ENCODE assay signal across 26 cellular contexts in the genomic region with DNA sequence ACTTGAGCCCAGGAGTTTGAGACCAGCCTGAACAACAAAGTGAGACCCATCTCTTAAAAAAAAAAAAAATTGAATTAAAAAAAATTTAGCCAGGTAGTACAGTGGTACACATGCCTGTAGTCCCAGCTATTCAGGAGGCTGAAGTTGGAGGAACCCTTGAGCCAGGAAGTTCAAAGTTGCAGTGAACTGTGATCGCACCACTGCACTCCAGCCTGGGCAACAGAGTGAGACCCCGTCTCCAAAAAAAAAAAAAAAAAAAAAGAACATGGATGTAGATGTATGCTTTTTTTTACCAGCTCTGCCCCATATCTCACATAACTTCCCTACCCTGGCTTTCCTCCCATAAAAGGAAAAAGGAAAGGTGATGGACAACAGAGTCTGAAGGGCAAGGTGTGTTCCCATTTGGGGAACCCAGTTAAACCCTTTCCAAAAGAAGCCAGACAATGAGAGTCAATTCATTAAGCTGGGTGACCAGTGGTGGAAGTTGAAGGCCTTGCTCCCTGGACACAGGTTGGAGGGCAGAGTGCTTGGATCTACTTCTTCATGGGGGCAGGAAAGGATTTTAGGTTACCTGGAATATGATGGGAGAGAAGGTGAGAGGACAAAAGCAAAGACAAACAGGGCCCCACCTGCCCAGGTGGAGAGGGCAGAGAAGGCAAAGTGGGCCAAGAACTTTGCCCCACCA. TPM values are rescaled to one million over a fixed set of nuclear protein-coding genes. Genes with fewer than 3 reads are reported as not detected.
DNase-seq lines count a peak whose midpoint lies in the region; ATAC-seq, FAIRE-seq and TF ChIP-seq lines count a peak whose summit lies in the region.
"Had no signal": no experiment of that assay in that cellular context is flagged by ENCODE, and none has a peak within 500 bp of the region (broad histone marks: within the 10 kb centered on the region; RNA-seq: fewer than 3 reads in every experiment).

No MANE protein-coding gene starts in this region.

- H3K27me3 ChIP-seq in Caco-2 (replicated peaks; ENCODE audit: control insufficient read depth, insufficient read depth, low read length) (no peaks in the 10 kb centered on the region), astrocyte (ENCODE audit: insufficient read depth, low read length) (no peaks in the 10 kb centered on the region)
- H3K27me3 ChIP-seq: ascending aorta; BLaER1 treated with 17β-estradiol and CSF1 and Interleukin-3, amounts not matched to agents 10 nM and 100 nM; right lobe of liver had no signal

- POLR2A ChIA-PET in activated CD8-positive, alpha-beta T cell treated with anti-CD3 and anti-CD28 coated beads, Interleukin-2, amount 10 ng/mL, durations not matched to agents 7 days and 5 days (lab: Charles Lee) = no interaction called here
- POLR2A ChIA-PET in activated CD8-positive, alpha-beta T cell treated with anti-CD3 and anti-CD28 coated beads for 36 hours (lab: Charles Lee) = interaction anchor here (0.7 to 0.9 kb wide), 2 partner anchors 36 to 84 kb away, joined by 3 to 4 read pairs; no protein-coding TSS in a partner anchor
- POLR2A ChIA-PET in Caco-2 (lab: Charles Lee) = no interaction called here

- H3K4me1 Mint-ChIP-seq in activated CD8-positive, alpha-beta T cell treated with anti-CD3 and anti-CD28 coated beads, Interleukin-2, amount 10 ng/mL, durations not matched to agents 7 days and 5 days (ENCODE audit: low read depth) = peaks cover 44% of the 10 kb centered on the region
- peaks cover 43% of the 10 kb centered on the region for H3K4me1 Mint-ChIP-seq in activated CD8-positive, alpha-beta T cell treated with anti-CD3 and anti-CD28 coated beads for 36 hours (ENCODE audit: low read depth)
- H3K4me1 Mint-ChIP-seq in Caco-2 (ENCODE audit: low read depth, unreplicated experiment) (peaks cover 11% of the 10 kb centered on the region), astrocyte (ENCODE audit: low read depth, unreplicated experiment) (peaks cover 18% of the 10 kb centered on the region), osteocyte (ENCODE audit: unreplicated experiment) (peaks cover 34% of the 10 kb centered on the region)

- H4K20me1 ChIP-seq in astrocyte (ENCODE audit: insufficient read depth, low read length) = peaks cover 8% of the 10 kb centered on the region

- no peak overlapping the region for H2AFZ ChIP-seq in astrocyte (ENCODE audit: low read depth, low read length)

- H3K27ac ChIP-seq in astrocyte (ENCODE audit: low read depth, low read length) = no peak overlapping the region
- H3K27ac ChIP-seq: ascending aorta; BLaER1 treated with 17β-estradiol and CSF1 and Interleukin-3, amounts not matched to agents 10 nM and 100 nM; right lobe of liver; transverse colon; VCaP had no signal

- H3K9ac ChIP-seq in astrocyte (ENCODE audit: low read length) = no peak overlapping the region

- peaks cover 25% of the 10 kb centered on the region for H3K36me3 Mint-ChIP-seq in activated CD8-positive, alpha-beta T cell treated with anti-CD3 and anti-CD28 coated beads, Interleukin-2, amount 10 ng/mL, durations not matched to agents 7 days and 5 days (ENCODE audit: low read depth)
- H3K36me3 Mint-ChIP-seq in activated CD8-positive, alpha-beta T cell treated with anti-CD3 and anti-CD28 coated beads for 36 hours (ENCODE audit: low read depth) = peaks cover 23% of the 10 kb centered on the region
- H3K36me3 Mint-ChIP-seq in Caco-2 (ENCODE audit: insufficient read depth, unreplicated experiment) (peaks cover 26% of the 10 kb centered on the region), astrocyte (ENCODE audit: low read depth, unreplicated experiment) (peaks cover 13% of the 10 kb centered on the region), osteocyte (ENCODE audit: unreplicated experiment) (peaks cover 11% of the 10 kb centered on the region)

- H3K4me3 ChIP-seq in Caco-2 (ENCODE audit: low read depth, low read length) (no peak overlapping the region), astrocyte (ENCODE audit: insufficient read depth, low read depth, low read length) (no peak overlapping the region)
- H3K4me3 ChIP-seq: ascending aorta; BLaER1 treated with 17β-estradiol and CSF1 and Interleukin-3, amounts not matched to agents 10 nM and 100 nM; mucosa of descending colon; right lobe of liver; transverse colon had no signal

- CTCF ChIA-PET in activated CD8-positive, alpha-beta T cell treated with anti-CD3 and anti-CD28 coated beads, Interleukin-2, amount 10 ng/mL, durations not matched to agents 7 days and 5 days (lab: Charles Lee) = interaction anchor here (0.9 to 9.9 kb wide), 7 partner anchors 14 to 119 kb away, joined by 4 to 166 read pairs (median 4); partner anchors contain the start of gene ADAM15
- CTCF ChIA-PET in activated CD8-positive, alpha-beta T cell treated with anti-CD3 and anti-CD28 coated beads for 36 hours (lab: Charles Lee) = interaction anchor here (0.6 to 13.3 kb wide), 6 partner anchors 24 to 85 kb away, joined by 3 to 312 read pairs (median 58); no protein-coding TSS in a partner anchor
- CTCF ChIA-PET in Caco-2 (lab: Charles Lee) = interaction anchor here (0.6 to 1.4 kb wide), 3 partner anchors 22 to 119 kb away, joined by 4 to 6 read pairs (median 6); no protein-coding TSS in a partner anchor

- no peak overlapping the region for H3K4me2 ChIP-seq in astrocyte (ENCODE audit: low read length)

- no peak for TF ChIP-seq CTCF in activated CD8-positive, alpha-beta T cell treated with anti-CD3 and anti-CD28 coated beads for 36 hours (IDR thresholded peaks at IDR 0.05)
- no peak for TF ChIP-seq CTCF in Caco-2 (IDR thresholded peaks at IDR 0.05; ENCODE audit: insufficient read depth in 1 of 2, low read depth in 1 of 2, low read length in 1 of 2, severe bottlenecking in 1 of 2, unreplicated experiment in 1 of 2)
- no peak for TF ChIP-seq CTCF in astrocyte (IDR thresholded peaks at IDR 0.05; ENCODE audit: insufficient read depth, low read depth, low read length)
- TF ChIP-seq CTCF in osteocyte (IDR thresholded peaks at IDR 0.05) = no peak

- peaks cover 33% of the 10 kb centered on the region for H3K79me2 ChIP-seq in astrocyte (ENCODE audit: insufficient read depth, low read length)

- no peaks in the 10 kb centered on the region for H3K27me3 Mint-ChIP-seq in activated CD8-positive, alpha-beta T cell treated with anti-CD3 and anti-CD28 coated beads, Interleukin-2, amount 10 ng/mL, durations not matched to agents 7 days and 5 days (ENCODE audit: low read depth)
- H3K27me3 Mint-ChIP-seq in activated CD8-positive, alpha-beta T cell treated with anti-CD3 and anti-CD28 coated beads for 36 hours = no peaks in the 10 kb centered on the region
- H3K27me3 Mint-ChIP-seq in Caco-2 (ENCODE audit: insufficient read depth, unreplicated experiment) = no peaks in the 10 kb centered on the region
- peaks cover 5% of the 10 kb centered on the region for H3K27me3 Mint-ChIP-seq in astrocyte (ENCODE audit: low read depth, unreplicated experiment)
- H3K27me3 Mint-ChIP-seq in osteocyte (ENCODE audit: unreplicated experiment) = no peaks in the 10 kb centered on the region

- H3K36me3 ChIP-seq in Caco-2 (ENCODE audit: control insufficient read depth, insufficient read depth, low read length) (no peaks in the 10 kb centered on the region), astrocyte (ENCODE audit: insufficient read depth, low read length) (peaks cover 11% of the 10 kb centered on the region)
- H3K36me3 ChIP-seq: transverse colon had no signal

- no peak overlapping the region for H3K4me3 Mint-ChIP-seq in activated CD8-positive, alpha-beta T cell treated with anti-CD3 and anti-CD28 coated beads, Interleukin-2, amount 10 ng/mL, durations not matched to agents 7 days and 5 days
- H3K4me3 Mint-ChIP-seq in activated CD8-positive, alpha-beta T cell treated with anti-CD3 and anti-CD28 coated beads for 36 hours = no peak overlapping the region
- H3K4me3 Mint-ChIP-seq in Caco-2 (ENCODE audit: unreplicated experiment) (peak overlapping the region; percentile 23), astrocyte (ENCODE audit: unreplicated experiment) (peak overlapping the region; percentile 47), osteocyte (ENCODE audit: unreplicated experiment) (no peak overlapping the region)
- H3K4me3 Mint-ChIP-seq: activated CD4-positive, alpha-beta memory T cell treated with anti-CD3 and anti-CD28 coated beads, Interleukin-2, amount 10 ng/mL, durations not matched to agents 7 days and 5 days had no signal

- BruUV-seq in Caco-2 (replicated peaks; lab: Mats Ljungman, UMichigan) = no TSS peak

- FAIRE-seq in astrocyte (lab: Jason Lieb, UNC) (no peak), frontal cortex (lab: Jason Lieb, UNC) (no peak)
- FAIRE-seq: A204.1 had no signal

- no peak for ATAC-seq in activated CD8-positive, alpha-beta T cell treated with anti-CD3 and anti-CD28 coated beads, Interleukin-2, amount 10 ng/mL, durations not matched to agents 7 days and 5 days
- ATAC-seq in activated CD8-positive, alpha-beta T cell treated with anti-CD3 and anti-CD28 coated beads for 36 hours = no peak
- ATAC-seq in HG03439 (IDR thresholded peaks at IDR 0.05; ENCODE audit: unreplicated experiment) = no peak
- ATAC-seq: left ventricle myocardium superior, mucosa of descending colon, right lobe of liver had no signal

- peak overlapping the region; percentile 23 for H3K27ac Mint-ChIP-seq in activated CD8-positive, alpha-beta T cell treated with anti-CD3 and anti-CD28 coated beads, Interleukin-2, amount 10 ng/mL, durations not matched to agents 7 days and 5 days
- H3K27ac Mint-ChIP-seq in activated CD8-positive, alpha-beta T cell treated with anti-CD3 and anti-CD28 coated beads for 36 hours = no peak overlapping the region
- H3K27ac Mint-ChIP-seq in Caco-2 (ENCODE audit: unreplicated experiment) (no peak overlapping the region), astrocyte (ENCODE audit: unreplicated experiment) (no peak overlapping the region), osteocyte (ENCODE audit: unreplicated experiment) (no peak overlapping the region)
- H3K27ac Mint-ChIP-seq: activated CD4-positive, alpha-beta memory T cell treated with anti-CD3 and anti-CD28 coated beads, Interleukin-2, amount 10 ng/mL, durations not matched to agents 7 days and 5 days had no signal

- no peaks in the 10 kb centered on the region for H3K9me3 Mint-ChIP-seq in activated CD8-positive, alpha-beta T cell treated with anti-CD3 and anti-CD28 coated beads, Interleukin-2, amount 10 ng/mL, durations not matched to agents 7 days and 5 days (ENCODE audit: insufficient read depth)
- no peaks in the 10 kb centered on the region for H3K9me3 Mint-ChIP-seq in activated CD8-positive, alpha-beta T cell treated with anti-CD3 and anti-CD28 coated beads for 36 hours
- H3K9me3 Mint-ChIP-seq in Caco-2 (ENCODE audit: unreplicated experiment) (no peaks in the 10 kb centered on the region), astrocyte (ENCODE audit: unreplicated experiment) (no peaks in the 10 kb centered on the region), osteocyte (ENCODE audit: unreplicated experiment) (no peaks in the 10 kb centered on the region)
- H3K9me3 Mint-ChIP-seq: activated CD4-positive, alpha-beta memory T cell treated with anti-CD3 and anti-CD28 coated beads, Interleukin-2, amount 10 ng/mL, durations not matched to agents 7 days and 5 days had no signal

- peaks cover 11% of the 10 kb centered on the region; the same call in 1 of the 2 replicates for H3K4me1 ChIP-seq in Caco-2
- peaks cover 21% of the 10 kb centered on the region for H3K4me1 ChIP-seq in astrocyte (ENCODE audit: insufficient read depth, low read length)

- H3K9me3 ChIP-seq in Caco-2 = no peaks in the 10 kb centered on the region
- no peaks in the 10 kb centered on the region for H3K9me3 ChIP-seq in astrocyte (ENCODE audit: insufficient read depth, low read depth, low read length)
- H3K9me3 ChIP-seq: ascending aorta; BLaER1 treated with 17β-estradiol and CSF1 and Interleukin-3, amounts not matched to agents 10 nM and 100 nM; mucosa of descending colon; right lobe of liver; transverse colon had no signal

- intact Hi-C loops in activated CD8-positive, alpha-beta T cell treated with anti-CD3 and anti-CD28 coated beads for 36 hours (cut with micrococcal nuclease) = no loop called here
- intact Hi-C loops in Caco-2 (cut with micrococcal nuclease; ENCODE audit: unreplicated experiment) = no loop called here

- DNase-seq in activated CD8-positive, alpha-beta T cell treated with anti-CD3 and anti-CD28 coated beads, Interleukin-2, amount 10 ng/mL, durations not matched to agents 7 days and 5 days = no peak
- DNase-seq in activated CD8-positive, alpha-beta T cell treated with anti-CD3 and anti-CD28 coated beads for 36 hours = no peak
- DNase-seq in Caco-2 (no peak), astrocyte (ENCODE audit: low read depth) (no peak), osteocyte (ENCODE audit: extremely low spot score, unreplicated experiment) (peak; percentile 25), GF-D8 (lab: John Stamatoyannopoulos, UW) (no peak), frontal cortex (ENCODE audit: low spot score in 2 of 2) (no peak)
- DNase-seq: activated CD4-positive, alpha-beta memory T cell treated with anti-CD3 and anti-CD28 coated beads, Interleukin-2, amount 10 ng/mL, durations not matched to agents 7 days and 5 days; activated gamma-delta T cell; cerebellar nuclear complex; effector CD8-positive, alpha-beta T cell; IMR-90; left ventricle myocardium superior; MM.1S; mucosa of descending colon; NCI-H146; nucleus accumbens; right lobe of liver; SHP77 treated with DMSO at 0.1 percent for 48 hours; stimulated activated naive CD4-positive, alpha-beta T cell treated with Interleukin-2 at 50 U/mL for 16 hours; transverse colon had no signal

RNA-seq across cellular contexts. Expression of gene KRTCAP2, which starts 2.9 kb away (rescaled TPM):
- total RNA-seq in activated CD8-positive, alpha-beta T cell treated with anti-CD3 and anti-CD28 coated beads, Interleukin-2, amount 10 ng/mL, durations not matched to agents 7 days and 5 days = 100 to 1,000 TPM; 170 to 190 TPM
- 100 to 1,000 TPM; 124 to 125 TPM for total RNA-seq in activated CD8-positive, alpha-beta T cell treated with anti-CD3 and anti-CD28 coated beads for 36 hours
- total RNA-seq in Caco-2 (2022) = 215 and 219 TPM in 2 replicates
- 161 TPM in 2 replicates for total RNA-seq in astrocyte
- 190 and 201 TPM in 2 replicates for total RNA-seq in osteocyte
- 74.6 TPM for total RNA-seq in frontal cortex

RNA-seq across cellular contexts. Expression of gene TRIM46, which starts 3.4 kb away (rescaled TPM):
- total RNA-seq in activated CD8-positive, alpha-beta T cell treated with anti-CD3 and anti-CD28 coated beads, Interleukin-2, amount 10 ng/mL, durations not matched to agents 7 days and 5 days = 10 to 100 TPM; 14.6 TPM
- total RNA-seq in activated CD8-positive, alpha-beta T cell treated with anti-CD3 and anti-CD28 coated beads for 36 hours = 1 to 10 TPM; 5.8 to 6.1 TPM
- 0.11 TPM in 1 of 2 replicates, not detected in the other for total RNA-seq in Caco-2 (2022)
- 13.2 and 13.6 TPM in 2 replicates for total RNA-seq in astrocyte
- total RNA-seq in osteocyte = 6.1 and 7.7 TPM in 2 replicates
- 21.2 TPM for total RNA-seq in frontal cortex
- total RNA-seq: ascending aorta had no signal

RNA-seq across cellular contexts. Expression of gene DPM3, which starts 29.9 kb away (rescaled TPM):
- total RNA-seq in activated CD8-positive, alpha-beta T cell treated with anti-CD3 and anti-CD28 coated beads, Interleukin-2, amount 10 ng/mL, durations not matched to agents 7 days and 5 days = 10 to 100 TPM; 53.2 to 57.7 TPM
- total RNA-seq in activated CD8-positive, alpha-beta T cell treated with anti-CD3 and anti-CD28 coated beads for 36 hours = 10 to 100 TPM; 37.1 to 38.1 TPM
- total RNA-seq in Caco-2 (2022) (27.8 and 30.7 TPM in 2 replicates), astrocyte (31.0 and 36.2 TPM in 2 replicates), osteocyte (61.3 and 64.4 TPM in 2 replicates), frontal cortex (15.1 TPM)

RNA-seq across cellular contexts. Expression of gene SLC50A1, which starts 34.6 kb away (rescaled TPM):
- total RNA-seq in activated CD8-positive, alpha-beta T cell treated with anti-CD3 and anti-CD28 coated beads, Interleukin-2, amount 10 ng/mL, durations not matched to agents 7 days and 5 days = 10 to 100 TPM; 37.5 to 38.9 TPM
- 10 to 100 TPM; 59.7 to 64.0 TPM for total RNA-seq in activated CD8-positive, alpha-beta T cell treated with anti-CD3 and anti-CD28 coated beads for 36 hours
- 38.4 and 43.6 TPM in 2 replicates for total RNA-seq in Caco-2 (2022)
- 22.8 and 25.4 TPM in 2 replicates for total RNA-seq in astrocyte
- 26.5 and 26.6 TPM in 2 replicates for total RNA-seq in osteocyte
- 4.9 TPM for total RNA-seq in frontal cortex

RNA-seq across cellular contexts. Expression of gene THBS3, which starts 37.5 kb away (rescaled TPM):
- total RNA-seq in activated CD8-positive, alpha-beta T cell treated with anti-CD3 and anti-CD28 coated beads, Interleukin-2, amount 10 ng/mL, durations not matched to agents 7 days and 5 days = 10 to 100 TPM; 13.4 to 15.0 TPM
- total RNA-seq in activated CD8-positive, alpha-beta T cell treated with anti-CD3 and anti-CD28 coated beads for 36 hours = 10 to 100 TPM; 11.1 to 12.0 TPM
- total RNA-seq in Caco-2 (2022) (6.2 and 7.4 TPM in 2 replicates), astrocyte (153 and 162 TPM in 2 replicates), osteocyte (55.4 and 57.2 TPM in 2 replicates), frontal cortex (7.7 TPM)

Comparison
In these comparisons a context has a peak if more than half of its experiments do, and no peak if none do; other contexts are left out.
1. H3K4me3 Mint-ChIP-seq: peak in Caco-2 (single experiment) and astrocyte (single experiment); none in activated CD8-positive, alpha-beta T cell treated with anti-CD3 and anti-CD28 coated beads, Interleukin-2, amount 10 ng/mL, durations not matched to agents 7 days and 5 days (single experiment), activated CD8-positive, alpha-beta T cell treated with anti-CD3 and anti-CD28 coated beads for 36 hours (single experiment) and osteocyte (single experiment).